In the genomic region with DNA sequence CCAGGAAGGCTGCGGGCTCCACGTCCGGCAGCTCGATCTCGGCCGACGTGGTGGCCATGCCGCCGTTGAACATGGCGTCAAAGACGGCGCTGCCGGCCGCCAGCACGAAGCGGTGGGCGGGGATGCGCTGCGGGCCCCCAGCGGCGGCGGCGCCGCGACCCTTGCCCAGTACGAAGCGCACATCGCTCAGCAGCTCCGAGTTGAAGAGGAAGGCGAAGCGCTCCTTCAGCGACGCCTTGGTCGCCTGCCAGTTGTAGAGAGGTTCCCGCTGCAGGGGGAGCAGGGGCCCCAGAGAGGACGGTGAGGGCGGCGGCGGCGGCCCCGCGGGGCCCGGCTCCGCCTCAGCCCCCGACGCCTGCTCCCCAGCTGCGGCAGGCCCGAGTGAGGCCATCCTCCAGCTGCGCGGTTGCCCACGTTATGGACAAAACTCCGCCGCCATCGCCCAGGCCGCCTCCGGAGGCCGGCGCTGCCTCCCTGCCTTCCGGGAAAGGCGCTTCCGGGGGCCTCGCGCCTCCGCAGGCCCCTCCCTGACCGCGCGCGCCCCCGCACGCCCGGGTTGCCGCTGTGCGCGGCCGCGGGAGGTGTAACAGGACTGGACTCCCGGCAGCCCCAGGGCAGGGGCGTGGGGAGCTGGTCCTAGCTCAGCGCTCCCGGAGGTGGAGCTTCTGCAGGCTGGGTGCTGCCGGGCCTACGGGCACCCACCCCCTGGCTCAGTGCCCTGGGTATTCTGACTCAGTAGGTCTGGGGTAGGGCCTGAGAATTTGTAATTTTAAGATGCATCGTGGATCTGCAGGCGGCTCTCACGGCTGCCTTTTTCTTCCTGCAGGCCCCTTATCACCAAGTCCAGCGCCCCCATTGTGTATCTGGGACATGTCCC, we compare ENCODE assay signal across 1 cellular context.
TF ChIP-seq lines count a peak whose summit lies in the region.

A gene (minus strand): TSS at position 492 of the 877 bp plus-strand sequence. CDS start 101 bp downstream, at position 391.

TF ChIP-seq in HepG2, 621 proteins besides CTCF, POLR2A, EP300 and RAD21 (continued from another document and continues in another):
- TF ChIP-seq, protein P1, sequence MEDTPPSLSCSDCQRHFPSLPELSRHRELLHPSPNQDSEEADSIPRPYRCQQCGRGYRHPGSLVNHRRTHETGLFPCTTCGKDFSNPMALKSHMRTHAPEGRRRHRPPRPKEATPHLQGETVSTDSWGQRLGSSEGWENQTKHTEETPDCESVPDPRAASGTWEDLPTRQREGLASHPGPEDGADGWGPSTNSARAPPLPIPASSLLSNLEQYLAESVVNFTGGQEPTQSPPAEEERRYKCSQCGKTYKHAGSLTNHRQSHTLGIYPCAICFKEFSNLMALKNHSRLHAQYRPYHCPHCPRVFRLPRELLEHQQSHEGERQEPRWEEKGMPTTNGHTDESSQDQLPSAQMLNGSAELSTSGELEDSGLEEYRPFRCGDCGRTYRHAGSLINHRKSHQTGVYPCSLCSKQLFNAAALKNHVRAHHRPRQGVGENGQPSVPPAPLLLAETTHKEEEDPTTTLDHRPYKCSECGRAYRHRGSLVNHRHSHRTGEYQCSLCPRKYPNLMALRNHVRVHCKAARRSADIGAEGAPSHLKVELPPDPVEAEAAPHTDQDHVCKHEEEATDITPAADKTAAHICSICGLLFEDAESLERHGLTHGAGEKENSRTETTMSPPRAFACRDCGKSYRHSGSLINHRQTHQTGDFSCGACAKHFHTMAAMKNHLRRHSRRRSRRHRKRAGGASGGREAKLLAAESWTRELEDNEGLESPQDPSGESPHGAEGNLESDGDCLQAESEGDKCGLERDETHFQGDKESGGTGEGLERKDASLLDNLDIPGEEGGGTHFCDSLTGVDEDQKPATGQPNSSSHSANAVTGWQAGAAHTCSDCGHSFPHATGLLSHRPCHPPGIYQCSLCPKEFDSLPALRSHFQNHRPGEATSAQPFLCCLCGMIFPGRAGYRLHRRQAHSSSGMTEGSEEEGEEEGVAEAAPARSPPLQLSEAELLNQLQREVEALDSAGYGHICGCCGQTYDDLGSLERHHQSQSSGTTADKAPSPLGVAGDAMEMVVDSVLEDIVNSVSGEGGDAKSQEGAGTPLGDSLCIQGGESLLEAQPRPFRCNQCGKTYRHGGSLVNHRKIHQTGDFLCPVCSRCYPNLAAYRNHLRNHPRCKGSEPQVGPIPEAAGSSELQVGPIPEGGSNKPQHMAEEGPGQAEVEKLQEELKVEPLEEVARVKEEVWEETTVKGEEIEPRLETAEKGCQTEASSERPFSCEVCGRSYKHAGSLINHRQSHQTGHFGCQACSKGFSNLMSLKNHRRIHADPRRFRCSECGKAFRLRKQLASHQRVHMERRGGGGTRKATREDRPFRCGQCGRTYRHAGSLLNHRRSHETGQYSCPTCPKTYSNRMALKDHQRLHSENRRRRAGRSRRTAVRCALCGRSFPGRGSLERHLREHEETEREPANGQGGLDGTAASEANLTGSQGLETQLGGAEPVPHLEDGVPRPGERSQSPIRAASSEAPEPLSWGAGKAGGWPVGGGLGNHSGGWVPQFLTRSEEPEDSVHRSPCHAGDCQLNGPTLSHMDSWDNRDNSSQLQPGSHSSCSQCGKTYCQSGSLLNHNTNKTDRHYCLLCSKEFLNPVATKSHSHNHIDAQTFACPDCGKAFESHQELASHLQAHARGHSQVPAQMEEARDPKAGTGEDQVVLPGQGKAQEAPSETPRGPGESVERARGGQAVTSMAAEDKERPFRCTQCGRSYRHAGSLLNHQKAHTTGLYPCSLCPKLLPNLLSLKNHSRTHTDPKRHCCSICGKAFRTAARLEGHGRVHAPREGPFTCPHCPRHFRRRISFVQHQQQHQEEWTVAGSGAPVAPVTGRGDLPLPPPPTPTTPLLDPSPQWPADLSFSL (CRISPR knock-in tag; IDR thresholded peaks at IDR 0.05), result no peak
- TF ChIP-seq MZF1 (CRISPR knock-in tag; IDR thresholded peaks at IDR 0.05; ENCODE audit: borderline replicate concordance) (no peak), ZBTB42 (CRISPR knock-in tag; IDR thresholded peaks at IDR 0.05) (no peak), BHLHE40 (IDR thresholded peaks at IDR 0.05; ENCODE audit: low read length) (no peak), MAZ (IDR thresholded peaks at IDR 0.05; ENCODE audit: borderline replicate concordance, low read depth, low read length) (peak; percentile 85), MAZ (CRISPR knock-in tag; IDR thresholded peaks at IDR 0.05; ENCODE audit: low read depth) (peak; percentile 90), ZNF225 (CRISPR knock-in tag; IDR thresholded peaks at IDR 0.05) (no peak), YEATS2 (CRISPR knock-in tag; IDR thresholded peaks at IDR 0.05; ENCODE audit: borderline replicate concordance) (peak; percentile 53; the same call in 1 of the 2 replicates), ZNF563 (CRISPR knock-in tag; IDR thresholded peaks at IDR 0.05) (no peak), ESRRA (CRISPR knock-in tag; IDR thresholded peaks at IDR 0.05; ENCODE audit: low read depth) (peak; percentile 24; the same call in 1 of the 2 replicates), JDP2 (CRISPR knock-in tag; IDR thresholded peaks at IDR 0.05; ENCODE audit: borderline replicate concordance) (no peak), ZFYVE20 (CRISPR knock-in tag; IDR thresholded peaks at IDR 0.05; ENCODE audit: borderline replicate concordance, low read depth) (no peak), ZNF564 (CRISPR knock-in tag; IDR thresholded peaks at IDR 0.05) (0 out of 2 replicates have a peak, but pooled peaks have one; percentile 12), CEBPG (CRISPR knock-in tag; IDR thresholded peaks at IDR 0.05) (no peak), ZNF777 (CRISPR knock-in tag; IDR thresholded peaks at IDR 0.05) (peak; percentile 70; the same call in 1 of the 2 replicates), MTA1 (CRISPR knock-in tag; IDR thresholded peaks at IDR 0.05; ENCODE audit: borderline replicate concordance) (no peak; the same call in 1 of the 2 replicates), KMT2B (CRISPR knock-in tag; IDR thresholded peaks at IDR 0.05) (0 out of 2 replicates have a peak, but pooled peaks have one; percentile 60), NFRKB (IDR thresholded peaks at IDR 0.05) (no peak), ZNF841 (CRISPR knock-in tag; IDR thresholded peaks at IDR 0.05; ENCODE audit: borderline replicate concordance) (no peak), PAX8 (CRISPR knock-in tag; IDR thresholded peaks at IDR 0.05; ENCODE audit: borderline replicate concordance) (no peak), NFE2L2 (IDR thresholded peaks at IDR 0.05; ENCODE audit: low read length) (no peak), SRF (IDR thresholded peaks at IDR 0.05; ENCODE audit: low read depth, low read length) (peak; percentile 56; the same call in 1 of the 2 replicates), FOSL1 (CRISPR knock-in tag; IDR thresholded peaks at IDR 0.05; ENCODE audit: borderline replicate concordance) (no peak), ZNF678 (CRISPR knock-in tag; IDR thresholded peaks at IDR 0.05) (no peak)
- TF ChIP-seq, protein P2, sequence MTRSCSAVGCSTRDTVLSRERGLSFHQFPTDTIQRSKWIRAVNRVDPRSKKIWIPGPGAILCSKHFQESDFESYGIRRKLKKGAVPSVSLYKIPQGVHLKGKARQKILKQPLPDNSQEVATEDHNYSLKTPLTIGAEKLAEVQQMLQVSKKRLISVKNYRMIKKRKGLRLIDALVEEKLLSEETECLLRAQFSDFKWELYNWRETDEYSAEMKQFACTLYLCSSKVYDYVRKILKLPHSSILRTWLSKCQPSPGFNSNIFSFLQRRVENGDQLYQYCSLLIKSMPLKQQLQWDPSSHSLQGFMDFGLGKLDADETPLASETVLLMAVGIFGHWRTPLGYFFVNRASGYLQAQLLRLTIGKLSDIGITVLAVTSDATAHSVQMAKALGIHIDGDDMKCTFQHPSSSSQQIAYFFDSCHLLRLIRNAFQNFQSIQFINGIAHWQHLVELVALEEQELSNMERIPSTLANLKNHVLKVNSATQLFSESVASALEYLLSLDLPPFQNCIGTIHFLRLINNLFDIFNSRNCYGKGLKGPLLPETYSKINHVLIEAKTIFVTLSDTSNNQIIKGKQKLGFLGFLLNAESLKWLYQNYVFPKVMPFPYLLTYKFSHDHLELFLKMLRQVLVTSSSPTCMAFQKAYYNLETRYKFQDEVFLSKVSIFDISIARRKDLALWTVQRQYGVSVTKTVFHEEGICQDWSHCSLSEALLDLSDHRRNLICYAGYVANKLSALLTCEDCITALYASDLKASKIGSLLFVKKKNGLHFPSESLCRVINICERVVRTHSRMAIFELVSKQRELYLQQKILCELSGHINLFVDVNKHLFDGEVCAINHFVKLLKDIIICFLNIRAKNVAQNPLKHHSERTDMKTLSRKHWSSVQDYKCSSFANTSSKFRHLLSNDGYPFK (CRISPR knock-in tag; IDR thresholded peaks at IDR 0.05; ENCODE audit: borderline replicate concordance), result no peak
- TF ChIP-seq, protein P3, sequence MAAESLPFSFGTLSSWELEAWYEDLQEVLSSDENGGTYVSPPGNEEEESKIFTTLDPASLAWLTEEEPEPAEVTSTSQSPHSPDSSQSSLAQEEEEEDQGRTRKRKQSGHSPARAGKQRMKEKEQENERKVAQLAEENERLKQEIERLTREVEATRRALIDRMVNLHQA (CRISPR knock-in tag; IDR thresholded peaks at IDR 0.05), result no peak
- TF ChIP-seq, protein P4, sequence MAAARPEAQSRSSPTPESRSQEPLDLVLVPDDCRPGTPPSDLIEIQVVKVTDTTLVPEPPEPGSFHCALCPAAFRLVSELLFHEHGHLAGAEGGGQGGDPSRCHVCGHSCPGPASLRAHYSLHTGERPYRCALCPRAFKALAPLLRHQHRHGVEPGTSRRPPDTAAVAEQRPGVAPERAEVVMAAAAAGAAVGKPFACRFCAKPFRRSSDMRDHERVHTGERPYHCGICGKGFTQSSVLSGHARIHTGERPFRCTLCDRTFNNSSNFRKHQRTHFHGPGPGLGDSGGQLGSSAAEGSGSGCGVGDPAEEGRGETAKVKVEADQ (CRISPR knock-in tag; IDR thresholded peaks at IDR 0.05; ENCODE audit: borderline replicate concordance), result peak; percentile 69; the same call in 1 of the 2 replicates
- TF ChIP-seq, protein P5, sequence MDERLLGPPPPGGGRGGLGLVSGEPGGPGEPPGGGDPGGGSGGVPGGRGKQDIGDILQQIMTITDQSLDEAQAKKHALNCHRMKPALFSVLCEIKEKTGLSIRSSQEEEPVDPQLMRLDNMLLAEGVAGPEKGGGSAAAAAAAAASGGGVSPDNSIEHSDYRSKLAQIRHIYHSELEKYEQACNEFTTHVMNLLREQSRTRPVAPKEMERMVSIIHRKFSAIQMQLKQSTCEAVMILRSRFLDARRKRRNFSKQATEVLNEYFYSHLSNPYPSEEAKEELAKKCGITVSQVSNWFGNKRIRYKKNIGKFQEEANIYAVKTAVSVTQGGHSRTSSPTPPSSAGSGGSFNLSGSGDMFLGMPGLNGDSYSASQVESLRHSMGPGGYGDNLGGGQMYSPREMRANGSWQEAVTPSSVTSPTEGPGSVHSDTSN (CRISPR knock-in tag; IDR thresholded peaks at IDR 0.05), result no peak
- TF ChIP-seq, protein P6, sequence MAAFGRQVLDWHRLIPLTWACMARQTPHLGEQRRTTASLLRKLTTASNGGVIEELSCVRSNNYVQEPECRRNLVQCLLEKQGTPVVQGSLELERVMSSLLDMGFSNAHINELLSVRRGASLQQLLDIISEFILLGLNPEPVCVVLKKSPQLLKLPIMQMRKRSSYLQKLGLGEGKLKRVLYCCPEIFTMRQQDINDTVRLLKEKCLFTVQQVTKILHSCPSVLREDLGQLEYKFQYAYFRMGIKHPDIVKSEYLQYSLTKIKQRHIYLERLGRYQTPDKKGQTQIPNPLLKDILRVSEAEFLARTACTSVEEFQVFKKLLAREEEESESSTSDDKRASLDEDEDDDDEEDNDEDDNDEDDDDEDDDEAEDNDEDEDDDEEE (CRISPR knock-in tag; IDR thresholded peaks at IDR 0.05), result no peak
- TF ChIP-seq, protein P7, sequence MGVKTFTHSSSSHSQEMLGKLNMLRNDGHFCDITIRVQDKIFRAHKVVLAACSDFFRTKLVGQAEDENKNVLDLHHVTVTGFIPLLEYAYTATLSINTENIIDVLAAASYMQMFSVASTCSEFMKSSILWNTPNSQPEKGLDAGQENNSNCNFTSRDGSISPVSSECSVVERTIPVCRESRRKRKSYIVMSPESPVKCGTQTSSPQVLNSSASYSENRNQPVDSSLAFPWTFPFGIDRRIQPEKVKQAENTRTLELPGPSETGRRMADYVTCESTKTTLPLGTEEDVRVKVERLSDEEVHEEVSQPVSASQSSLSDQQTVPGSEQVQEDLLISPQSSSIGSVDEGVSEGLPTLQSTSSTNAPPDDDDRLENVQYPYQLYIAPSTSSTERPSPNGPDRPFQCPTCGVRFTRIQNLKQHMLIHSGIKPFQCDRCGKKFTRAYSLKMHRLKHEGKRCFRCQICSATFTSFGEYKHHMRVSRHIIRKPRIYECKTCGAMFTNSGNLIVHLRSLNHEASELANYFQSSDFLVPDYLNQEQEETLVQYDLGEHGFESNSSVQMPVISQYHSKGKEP (CRISPR knock-in tag; IDR thresholded peaks at IDR 0.05), result no peak
- TF ChIP-seq, protein P8, sequence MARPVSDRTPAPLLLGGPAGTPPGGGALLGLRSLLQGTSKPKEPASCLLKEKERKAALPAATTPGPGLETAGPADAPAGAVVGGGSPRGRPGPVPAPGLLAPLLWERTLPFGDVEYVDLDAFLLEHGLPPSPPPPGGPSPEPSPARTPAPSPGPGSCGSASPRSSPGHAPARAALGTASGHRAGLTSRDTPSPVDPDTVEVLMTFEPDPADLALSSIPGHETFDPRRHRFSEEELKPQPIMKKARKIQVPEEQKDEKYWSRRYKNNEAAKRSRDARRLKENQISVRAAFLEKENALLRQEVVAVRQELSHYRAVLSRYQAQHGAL (CRISPR knock-in tag; IDR thresholded peaks at IDR 0.05; ENCODE audit: not compliant biosample characterization), result no peak
- TF ChIP-seq, protein P9, sequence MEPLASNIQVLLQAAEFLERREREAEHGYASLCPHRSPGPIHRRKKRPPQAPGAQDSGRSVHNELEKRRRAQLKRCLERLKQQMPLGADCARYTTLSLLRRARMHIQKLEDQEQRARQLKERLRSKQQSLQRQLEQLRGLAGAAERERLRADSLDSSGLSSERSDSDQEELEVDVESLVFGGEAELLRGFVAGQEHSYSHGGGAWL (CRISPR knock-in tag; IDR thresholded peaks at IDR 0.05), result peak; percentile 83
